ENCODE assay signal across 18 cellular contexts in genomic region chr6:154862536-154862935, GRCh38.
DNase-seq lines count a peak whose midpoint lies in the region; ATAC-seq and TF ChIP-seq lines count a peak whose summit lies in the region.
"Had no signal": no experiment of that assay in that cellular context is flagged by ENCODE, and none has a peak within 500 bp of the region (broad histone marks: within the 10 kb centered on the region; RNA-seq: fewer than 3 reads in every experiment).

No MANE protein-coding gene starts in this region.

- no peaks in the 10 kb centered on the region for H3K27me3 Mint-ChIP-seq in activated CD4-positive, alpha-beta T cell treated with anti-CD3 and anti-CD28 coated beads, Interleukin-2, amount 10 ng/mL, durations not matched to agents 24 days and 14 days
- no peaks in the 10 kb centered on the region for H3K27me3 Mint-ChIP-seq in mesothelial cell of epicardium (ENCODE audit: low read depth)
- H3K27me3 Mint-ChIP-seq: CD8-positive, alpha-beta memory T cell had no signal

- H3K4me3 Mint-ChIP-seq in activated CD4-positive, alpha-beta T cell treated with anti-CD3 and anti-CD28 coated beads, Interleukin-2, amount 10 ng/mL, durations not matched to agents 24 days and 14 days = no peak overlapping the region
- no peak overlapping the region for H3K4me3 Mint-ChIP-seq in mesothelial cell of epicardium
- H3K4me3 Mint-ChIP-seq: CD8-positive, alpha-beta memory T cell; HFFc6 had no signal

- no peak overlapping the region for H2AFZ ChIP-seq in mammary epithelial cell (ENCODE audit: low read depth, low read length)

- ATAC-seq in GM21528 (IDR thresholded peaks at IDR 0.05; ENCODE audit: low FRiP score, unreplicated experiment) = no peak
- ATAC-seq: GM12878 had no signal

- no peaks in the 10 kb centered on the region for H3K9me3 Mint-ChIP-seq in activated CD4-positive, alpha-beta T cell treated with anti-CD3 and anti-CD28 coated beads, Interleukin-2, amount 10 ng/mL, durations not matched to agents 24 days and 14 days
- no peaks in the 10 kb centered on the region for H3K9me3 Mint-ChIP-seq in mesothelial cell of epicardium
- H3K9me3 Mint-ChIP-seq: CD8-positive, alpha-beta memory T cell; HFFc6 had no signal

- peaks cover 3% of the 10 kb centered on the region for H3K4me1 Mint-ChIP-seq in activated CD4-positive, alpha-beta T cell treated with anti-CD3 and anti-CD28 coated beads, Interleukin-2, amount 10 ng/mL, durations not matched to agents 24 days and 14 days
- H3K4me1 Mint-ChIP-seq in mesothelial cell of epicardium = peaks cover 24% of the 10 kb centered on the region

- H4K20me1 ChIP-seq in mammary epithelial cell (ENCODE audit: insufficient read depth, low read length) = no peaks in the 10 kb centered on the region

- peaks cover 1% of the 10 kb centered on the region for H3K36me3 ChIP-seq in mammary epithelial cell (ENCODE audit: insufficient read depth, low read length)
- H3K36me3 ChIP-seq: HAP-1 had no signal

- DNase-seq in activated CD4-positive, alpha-beta T cell treated with anti-CD3 and anti-CD28 coated beads, Interleukin-2, amount 10 ng/mL, durations not matched to agents 24 days and 14 days = peak; percentile 16
- DNase-seq in activated CD4-positive, alpha-beta T cell treated with anti-CD3 and anti-CD28 coated beads, Interleukin-2, amount 50 U/mL, for 4 hours = no peak
- DNase-seq in mesothelial cell of epicardium (ENCODE audit: low spot score in 2 of 2, unreplicated experiment in 2 of 2) (no peak), mammary epithelial cell (no peak), AG08395 (ENCODE audit: low spot score) (no peak)
- DNase-seq: AML-193; C1 segment of cervical spinal cord; CD8-positive, alpha-beta memory T cell; DMS 273 treated with DMSO at 0.1 percent for 48 hours; DMS79; EL; GDM1; GOT3; HFFc6 had no signal

- H3K4me3 ChIP-seq in mammary epithelial cell (replicated peaks in 1 of 3; ENCODE audit: insufficient read depth in 1 of 3, low read depth in 2 of 3, low read length in 3 of 3) = no peak overlapping the region
- H3K4me3 ChIP-seq: GM12878, HAP-1 had no signal

- CTCF ChIA-PET in mammary epithelial cell (lab: Charles Lee; ENCODE audit: low non-redundant PET) = no interaction called here

- dilution Hi-C loops in mammary epithelial cell (cut with HindIII; ENCODE audit: low sequenced_read_pairs) = no loop called here

- in situ Hi-C loops in mammary epithelial cell (cut with MboI; ENCODE audit: low sequenced_read_pairs in 2 of 2) = no loop called here

- H3K79me2 ChIP-seq in mammary epithelial cell (ENCODE audit: insufficient read depth, low read length) = peaks cover 4% of the 10 kb centered on the region

- no peaks in the 10 kb centered on the region for H3K9me3 ChIP-seq in mammary epithelial cell (replicated peaks; ENCODE audit: insufficient read depth, low read length)
- H3K9me3 ChIP-seq: HAP-1 had no signal

- no peak for TF ChIP-seq CTCF in VCaP (conservative IDR thresholded peaks at IDR 0.05)
- no peak for TF ChIP-seq CTCF in mesothelial cell of epicardium (IDR thresholded peaks at IDR 0.05; ENCODE audit: unreplicated experiment)
- no peak for TF ChIP-seq CTCF in mammary epithelial cell (conservative IDR thresholded peaks at IDR 0.05 in 1 of 2, IDR thresholded peaks at IDR 0.05 in 1 of 2; ENCODE audit: extremely low read depth in 1 of 2, insufficient read depth in 1 of 2, low read depth in 1 of 2, low read length in 2 of 2)

- no peaks in the 10 kb centered on the region for H3K36me3 Mint-ChIP-seq in activated CD4-positive, alpha-beta T cell treated with anti-CD3 and anti-CD28 coated beads, Interleukin-2, amount 10 ng/mL, durations not matched to agents 24 days and 14 days (ENCODE audit: low read depth)
- H3K36me3 Mint-ChIP-seq in mesothelial cell of epicardium = peaks cover 9% of the 10 kb centered on the region

- intact Hi-C loops in activated CD4-positive, alpha-beta T cell treated with anti-CD3 and anti-CD28 coated beads, Interleukin-2, amount 10 ng/mL, durations not matched to agents 24 days and 14 days (cut with micrococcal nuclease) = no loop called here
- intact Hi-C loops in mammary epithelial cell (cut with micrococcal nuclease) = no loop called here

- no peaks in the 10 kb centered on the region for H3K27me3 ChIP-seq in mammary epithelial cell (ENCODE audit: insufficient read depth, low read length)

- H3K27ac ChIP-seq in VCaP = peak overlapping the region; percentile 93
- H3K27ac ChIP-seq in mammary epithelial cell (ENCODE audit: insufficient read depth, low read depth, low read length) = no peak overlapping the region

- 98% methylated on average over 10 of the region's 11 CpGs for WGBS in mammary epithelial cell (ENCODE audit: low coverage, missing lambda C conversion rate)

- no TSS peak for BruUV-seq in mammary epithelial cell (replicated peaks; lab: Mats Ljungman, UMichigan)

- H3K4me1 ChIP-seq in mammary epithelial cell (ENCODE audit: insufficient read depth, low read length) = no peaks in the 10 kb centered on the region

- H3K9ac ChIP-seq in mammary epithelial cell (ENCODE audit: insufficient read depth, low read length) = no peak overlapping the region

- no peak overlapping the region for H3K4me2 ChIP-seq in mammary epithelial cell (ENCODE audit: insufficient read depth, low read depth, low read length)

- no peak overlapping the region for H3K27ac Mint-ChIP-seq in activated CD4-positive, alpha-beta T cell treated with anti-CD3 and anti-CD28 coated beads, Interleukin-2, amount 10 ng/mL, durations not matched to agents 24 days and 14 days
- H3K27ac Mint-ChIP-seq in mesothelial cell of epicardium = peak overlapping the region; percentile 67
- H3K27ac Mint-ChIP-seq: HFFc6 had no signal
